ENCODE assay signal across 8 cellular contexts in the genomic region with DNA sequence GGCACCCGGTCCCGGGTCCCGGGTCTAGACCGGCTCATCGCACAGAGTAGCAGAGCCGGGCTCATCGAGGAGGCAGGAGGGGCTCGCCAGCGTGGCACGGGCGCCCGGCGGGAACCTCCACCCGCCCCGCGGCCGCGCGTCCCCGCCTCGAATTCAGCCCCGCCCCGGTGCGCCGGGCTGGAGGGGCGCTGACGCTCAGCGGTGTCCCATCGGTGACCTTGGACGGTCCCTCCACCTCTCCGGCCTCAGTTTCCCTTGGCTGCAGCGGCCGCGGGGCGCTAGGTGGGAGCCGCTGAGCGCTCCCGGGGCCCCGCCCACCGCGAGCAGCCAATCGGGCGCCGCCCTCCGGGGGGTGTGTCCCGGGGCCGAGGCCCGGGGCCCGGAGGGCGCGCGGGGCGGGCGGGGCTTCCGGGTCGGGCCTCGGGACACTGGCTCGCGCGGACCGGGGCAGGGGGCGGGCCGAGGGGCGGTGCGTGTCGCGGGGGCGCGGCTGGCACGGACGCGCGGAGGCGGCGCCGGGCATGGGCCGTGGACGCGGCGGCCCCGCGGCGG. TPM values are rescaled to one million over a fixed set of nuclear protein-coding genes. Genes with fewer than 3 reads are reported as not detected.
DNase-seq lines count a peak whose midpoint lies in the region; ATAC-seq and TF ChIP-seq lines count a peak whose summit lies in the region.

A gene (plus strand): TSS at position 529 of the 552 bp plus-strand sequence. CDS start 47,858 bp downstream, outside the sequence.

- TF ChIP-seq CTCF in AG04450 (IDR thresholded peaks at IDR 0.05; ENCODE audit: low read depth, low read length): no peak
- TF ChIP-seq CTCF in endodermal cell (conservative IDR thresholded peaks at IDR 0.05): no peak

- no peaks in the 10 kb centered on the region for H3K9me3 Mint-ChIP-seq in endodermal cell

- peaks cover 54% of the 10 kb centered on the region for H3K27me3 Mint-ChIP-seq in endodermal cell (ENCODE audit: insufficient read depth)

- 0% methylated on average over 22 to 83 of the region's 83 CpGs for WGBS in endodermal cell (ENCODE audit: insufficient coverage in 1 of 2, insufficient read length in 1 of 2), 2 experiments
- WGBS in mesodermal cell (ENCODE audit: insufficient coverage in 2 of 2), 2 experiments: 0% methylated on average over 38 to 54 of the region's 83 CpGs

- peaks cover 8% of the 10 kb centered on the region for H3K4me1 Mint-ChIP-seq in endodermal cell

- H3K27me3 ChIP-seq in AG04450 (ENCODE audit: control insufficient read depth, insufficient read depth, low read length): peaks cover 48% of the 10 kb centered on the region
- peaks cover 57% of the 10 kb centered on the region for H3K27me3 ChIP-seq in endodermal cell (ENCODE audit: control insufficient read depth, insufficient read depth, low read length, poor library complexity, severe bottlenecking)

- H3K4me3 ChIP-seq in AG04450 (ENCODE audit: low read depth, low read length): peak within 1 kb of the TSS; percentile 81
- peak within 1 kb of the TSS; percentile 82 for H3K4me3 ChIP-seq in endodermal cell (ENCODE audit: low read length)
- H3K4me3 ChIP-seq in mesodermal cell (ENCODE audit: extremely low read depth, insufficient read depth, low read length, poor library complexity, severe bottlenecking): peak within 1 kb of the TSS; percentile 68

- H3K4me3 Mint-ChIP-seq in endodermal cell: peak within 1 kb of the TSS; percentile 66

- H3K9me3 ChIP-seq in AG04450 (ENCODE audit: control insufficient read depth, insufficient read depth, low read length) (peaks cover 3% of the 10 kb centered on the region; the same call in 1 of the 2 replicates), endodermal cell (ENCODE audit: control insufficient read depth, low read length) (no peaks in the 10 kb centered on the region), mesodermal cell (ENCODE audit: control insufficient read depth, low read length) (no peaks in the 10 kb centered on the region)

- POLR2A ChIA-PET in AG04450 (lab: Yijun Ruan, JAX): interaction anchor here (1.3 to 1.5 kb wide), 2 partner anchors 100 to 118 kb away, joined by 4 read pairs; a partner anchor contains a TSS

- peaks cover 13% of the 10 kb centered on the region for H3K36me3 Mint-ChIP-seq in endodermal cell (ENCODE audit: low read depth)

- H3K9ac ChIP-seq in endodermal cell (ENCODE audit: extremely low read depth, low read length, poor library complexity, severe bottlenecking): peak within 1 kb of the TSS; percentile 41

- DNase-seq in AG04450 (ENCODE audit: low read depth, low spot score): peak; percentile 13
- DNase-seq in NOMO-1 treated with DMSO at 0.1 percent for 48 hours (lab: John Stamatoyannopoulos, UW; ENCODE audit: unreplicated experiment): peak; percentile 50
- peak; percentile 89 for DNase-seq in activated CD8-positive, alpha-beta memory T cell treated with anti-CD3 and anti-CD28 coated beads, Interleukin-2, amount 50 U/mL, for 4 hours
- DNase-seq in endodermal cell: peak; percentile 86
- peak; percentile 78 for DNase-seq in stimulated activated CD8-positive, alpha-beta memory T cell treated with anti-CD3 and anti-CD28 coated beads, Interleukin-15, amount 100 ng/mL, for 24 hours (ENCODE audit: low read depth)

- no peak within 1 kb of the TSS for H3K27ac Mint-ChIP-seq in endodermal cell

- H3K36me3 ChIP-seq in endodermal cell (ENCODE audit: control insufficient read depth, insufficient read depth, low read length): no peaks in the 10 kb centered on the region
- H3K36me3 ChIP-seq in mesodermal cell (ENCODE audit: control insufficient read depth, insufficient read depth, low read length): no peaks in the 10 kb centered on the region

- CTCF ChIA-PET in AG04450 (lab: Charles Lee): interaction anchor here (1.4 kb wide), 1 partner anchor 137 kb away, joined by 10 read pairs; no protein-coding TSS in a partner anchor

- no peak within 1 kb of the TSS for H3K27ac ChIP-seq in AG04450 (ENCODE audit: low read depth, low read length)
- H3K27ac ChIP-seq in endodermal cell (ENCODE audit: low read depth, low read length): no peak within 1 kb of the TSS
- H3K27ac ChIP-seq in mesodermal cell (ENCODE audit: low read depth, low read length, severe bottlenecking): no peak within 1 kb of the TSS

- H3K4me1 ChIP-seq in endodermal cell (ENCODE audit: control insufficient read depth, insufficient read depth, low read length) (peaks cover 3% of the 10 kb centered on the region), mesodermal cell (ENCODE audit: control insufficient read depth, insufficient read depth, low read length, poor library complexity, severe bottlenecking) (no peaks in the 10 kb centered on the region)

- peak; percentile 59 for ATAC-seq in GM18861 (IDR thresholded peaks at IDR 0.05; ENCODE audit: unreplicated experiment)
- peak; percentile 63 for ATAC-seq in HG03108 (IDR thresholded peaks at IDR 0.05; ENCODE audit: unreplicated experiment)

RNA-seq across cellular contexts. Expression of the gene that starts here (rescaled TPM):
- 8.5 and 10.4 TPM in 2 replicates for polyA plus RNA-seq in AG04450 (2011; rRNA removed)
- polyA minus RNA-seq in AG04450 (2011; rRNA and poly(A)+ RNA removed): 11.5 and 14.1 TPM in 2 replicates
- 10 to 100 TPM; 15.4 to 18.6 TPM for total RNA-seq in endodermal cell
- polyA plus RNA-seq in endodermal cell (2013, experiment 1 of 2): 5.9 TPM
- polyA plus RNA-seq in endodermal cell (2013, experiment 2 of 2): 5.1 TPM
- polyA plus RNA-seq in mesodermal cell (2013, experiment 1 of 2): 13.5 TPM
- 8.8 TPM for polyA plus RNA-seq in mesodermal cell (2013, experiment 2 of 2)

Comparison
In these comparisons a context has a peak if more than half of its experiments do, and no peak if none do; other contexts are left out.
1. DNase-seq: peak in every context shown above with its lines; median percentile 89 in activated CD8-positive, alpha-beta memory T cell treated with anti-CD3 and anti-CD28 coated beads, Interleukin-2, amount 50 U/mL, for 4 hours; 86 in endodermal cell; 78 in stimulated activated CD8-positive, alpha-beta memory T cell treated with anti-CD3 and anti-CD28 coated beads, Interleukin-15, amount 100 ng/mL, for 24 hours; 50 in NOMO-1 treated with DMSO at 0.1 percent for 48 hours; 13 in AG04450.